Comparison of ENCODE assay signal across 1 cellular context in the genomic region with DNA sequence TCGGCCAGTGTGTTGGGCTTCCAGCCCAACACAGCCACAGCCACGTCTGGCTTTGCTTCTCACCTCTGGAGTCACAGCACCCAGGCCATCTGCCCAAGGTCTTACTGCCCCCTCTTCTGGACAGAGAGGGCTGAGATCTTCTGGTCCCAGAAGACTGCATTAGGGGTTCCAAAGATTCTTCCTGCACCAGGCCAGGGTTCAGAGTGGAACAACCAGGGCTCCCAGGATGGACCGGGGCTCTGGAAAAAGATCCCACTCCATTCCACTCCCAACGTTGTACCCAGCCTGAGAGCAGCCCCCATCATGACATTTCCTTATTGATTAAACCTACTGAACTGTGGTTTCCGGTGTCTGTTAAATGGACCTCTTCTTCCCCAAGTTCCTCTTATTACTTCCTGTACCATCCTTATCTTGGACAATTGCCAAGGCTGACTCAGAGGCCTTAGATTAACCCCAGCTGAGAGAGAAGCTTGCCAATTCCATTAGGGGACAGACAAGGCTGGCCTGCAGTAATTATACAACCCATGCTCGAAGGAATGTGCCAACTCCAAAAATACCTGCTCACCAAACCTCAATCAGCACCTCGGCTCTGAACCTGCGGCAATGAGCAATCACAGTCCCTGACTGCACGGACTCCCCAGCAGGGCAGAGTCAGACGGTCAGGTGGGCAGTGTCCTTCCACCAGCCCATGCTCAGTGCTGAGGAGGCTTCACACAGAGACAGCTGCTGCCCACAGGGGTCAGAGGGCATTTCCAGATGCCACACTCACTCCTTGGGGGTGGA.
A peak's percentile ranks its signal among the peaks of the same experiment; 100 is the strongest.
TF ChIP-seq lines count a peak whose summit lies in the region.

No MANE protein-coding gene starts in this region.

TF ChIP-seq in K562, 482 proteins besides CTCF, POLR2A, EP300 and RAD21 (continued from another document and continues in another):
- 0 out of 2 replicates have a peak, but pooled peaks have one; percentile 3 for TF ChIP-seq HCFC1 (IDR thresholded peaks at IDR 0.05; ENCODE audit: low read depth, low read length)
- TF ChIP-seq NR2C1 (IDR thresholded peaks at IDR 0.05): peak; percentile 94
- peak; percentile 95 for TF ChIP-seq NR2C1 (tag; IDR thresholded peaks at IDR 0.05)
- TF ChIP-seq, protein P1, sequence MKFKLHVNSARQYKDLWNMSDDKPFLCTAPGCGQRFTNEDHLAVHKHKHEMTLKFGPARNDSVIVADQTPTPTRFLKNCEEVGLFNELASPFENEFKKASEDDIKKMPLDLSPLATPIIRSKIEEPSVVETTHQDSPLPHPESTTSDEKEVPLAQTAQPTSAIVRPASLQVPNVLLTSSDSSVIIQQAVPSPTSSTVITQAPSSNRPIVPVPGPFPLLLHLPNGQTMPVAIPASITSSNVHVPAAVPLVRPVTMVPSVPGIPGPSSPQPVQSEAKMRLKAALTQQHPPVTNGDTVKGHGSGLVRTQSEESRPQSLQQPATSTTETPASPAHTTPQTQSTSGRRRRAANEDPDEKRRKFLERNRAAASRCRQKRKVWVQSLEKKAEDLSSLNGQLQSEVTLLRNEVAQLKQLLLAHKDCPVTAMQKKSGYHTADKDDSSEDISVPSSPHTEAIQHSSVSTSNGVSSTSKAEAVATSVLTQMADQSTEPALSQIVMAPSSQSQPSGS (CRISPR knock-in tag; IDR thresholded peaks at IDR 0.05): no peak
- TF ChIP-seq NFYB (IDR thresholded peaks at IDR 0.05; ENCODE audit: extremely low read depth, insufficient read length): no peak
- TF ChIP-seq RAD51 (IDR thresholded peaks at IDR 0.05; ENCODE audit: borderline replicate concordance, low read depth): 0 out of 2 replicates have a peak, but pooled peaks have one; percentile 10
- TF ChIP-seq, protein P2, sequence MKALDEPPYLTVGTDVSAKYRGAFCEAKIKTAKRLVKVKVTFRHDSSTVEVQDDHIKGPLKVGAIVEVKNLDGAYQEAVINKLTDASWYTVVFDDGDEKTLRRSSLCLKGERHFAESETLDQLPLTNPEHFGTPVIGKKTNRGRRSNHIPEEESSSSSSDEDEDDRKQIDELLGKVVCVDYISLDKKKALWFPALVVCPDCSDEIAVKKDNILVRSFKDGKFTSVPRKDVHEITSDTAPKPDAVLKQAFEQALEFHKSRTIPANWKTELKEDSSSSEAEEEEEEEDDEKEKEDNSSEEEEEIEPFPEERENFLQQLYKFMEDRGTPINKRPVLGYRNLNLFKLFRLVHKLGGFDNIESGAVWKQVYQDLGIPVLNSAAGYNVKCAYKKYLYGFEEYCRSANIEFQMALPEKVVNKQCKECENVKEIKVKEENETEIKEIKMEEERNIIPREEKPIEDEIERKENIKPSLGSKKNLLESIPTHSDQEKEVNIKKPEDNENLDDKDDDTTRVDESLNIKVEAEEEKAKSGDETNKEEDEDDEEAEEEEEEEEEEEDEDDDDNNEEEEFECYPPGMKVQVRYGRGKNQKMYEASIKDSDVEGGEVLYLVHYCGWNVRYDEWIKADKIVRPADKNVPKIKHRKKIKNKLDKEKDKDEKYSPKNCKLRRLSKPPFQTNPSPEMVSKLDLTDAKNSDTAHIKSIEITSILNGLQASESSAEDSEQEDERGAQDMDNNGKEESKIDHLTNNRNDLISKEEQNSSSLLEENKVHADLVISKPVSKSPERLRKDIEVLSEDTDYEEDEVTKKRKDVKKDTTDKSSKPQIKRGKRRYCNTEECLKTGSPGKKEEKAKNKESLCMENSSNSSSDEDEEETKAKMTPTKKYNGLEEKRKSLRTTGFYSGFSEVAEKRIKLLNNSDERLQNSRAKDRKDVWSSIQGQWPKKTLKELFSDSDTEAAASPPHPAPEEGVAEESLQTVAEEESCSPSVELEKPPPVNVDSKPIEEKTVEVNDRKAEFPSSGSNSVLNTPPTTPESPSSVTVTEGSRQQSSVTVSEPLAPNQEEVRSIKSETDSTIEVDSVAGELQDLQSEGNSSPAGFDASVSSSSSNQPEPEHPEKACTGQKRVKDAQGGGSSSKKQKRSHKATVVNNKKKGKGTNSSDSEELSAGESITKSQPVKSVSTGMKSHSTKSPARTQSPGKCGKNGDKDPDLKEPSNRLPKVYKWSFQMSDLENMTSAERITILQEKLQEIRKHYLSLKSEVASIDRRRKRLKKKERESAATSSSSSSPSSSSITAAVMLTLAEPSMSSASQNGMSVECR (CRISPR knock-in tag; IDR thresholded peaks at IDR 0.05): peak; percentile 41; the same call in 1 of the 2 replicates
- TF ChIP-seq ZNF717 (CRISPR knock-in tag; IDR thresholded peaks at IDR 0.05): no peak
- no peak for TF ChIP-seq ZNF695 (CRISPR knock-in tag; IDR thresholded peaks at IDR 0.05)
- TF ChIP-seq, protein P3, sequence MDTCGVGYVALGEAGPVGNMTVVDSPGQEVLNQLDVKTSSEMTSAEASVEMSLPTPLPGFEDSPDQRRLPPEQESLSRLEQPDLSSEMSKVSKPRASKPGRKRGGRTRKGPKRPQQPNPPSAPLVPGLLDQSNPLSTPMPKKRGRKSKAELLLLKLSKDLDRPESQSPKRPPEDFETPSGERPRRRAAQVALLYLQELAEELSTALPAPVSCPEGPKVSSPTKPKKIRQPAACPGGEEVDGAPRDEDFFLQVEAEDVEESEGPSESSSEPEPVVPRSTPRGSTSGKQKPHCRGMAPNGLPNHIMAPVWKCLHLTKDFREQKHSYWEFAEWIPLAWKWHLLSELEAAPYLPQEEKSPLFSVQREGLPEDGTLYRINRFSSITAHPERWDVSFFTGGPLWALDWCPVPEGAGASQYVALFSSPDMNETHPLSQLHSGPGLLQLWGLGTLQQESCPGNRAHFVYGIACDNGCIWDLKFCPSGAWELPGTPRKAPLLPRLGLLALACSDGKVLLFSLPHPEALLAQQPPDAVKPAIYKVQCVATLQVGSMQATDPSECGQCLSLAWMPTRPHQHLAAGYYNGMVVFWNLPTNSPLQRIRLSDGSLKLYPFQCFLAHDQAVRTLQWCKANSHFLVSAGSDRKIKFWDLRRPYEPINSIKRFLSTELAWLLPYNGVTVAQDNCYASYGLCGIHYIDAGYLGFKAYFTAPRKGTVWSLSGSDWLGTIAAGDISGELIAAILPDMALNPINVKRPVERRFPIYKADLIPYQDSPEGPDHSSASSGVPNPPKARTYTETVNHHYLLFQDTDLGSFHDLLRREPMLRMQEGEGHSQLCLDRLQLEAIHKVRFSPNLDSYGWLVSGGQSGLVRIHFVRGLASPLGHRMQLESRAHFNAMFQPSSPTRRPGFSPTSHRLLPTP (IDR thresholded peaks at IDR 0.05; ENCODE audit: borderline replicate concordance, extremely low read depth, insufficient read length): no peak
- TF ChIP-seq, protein P4, sequence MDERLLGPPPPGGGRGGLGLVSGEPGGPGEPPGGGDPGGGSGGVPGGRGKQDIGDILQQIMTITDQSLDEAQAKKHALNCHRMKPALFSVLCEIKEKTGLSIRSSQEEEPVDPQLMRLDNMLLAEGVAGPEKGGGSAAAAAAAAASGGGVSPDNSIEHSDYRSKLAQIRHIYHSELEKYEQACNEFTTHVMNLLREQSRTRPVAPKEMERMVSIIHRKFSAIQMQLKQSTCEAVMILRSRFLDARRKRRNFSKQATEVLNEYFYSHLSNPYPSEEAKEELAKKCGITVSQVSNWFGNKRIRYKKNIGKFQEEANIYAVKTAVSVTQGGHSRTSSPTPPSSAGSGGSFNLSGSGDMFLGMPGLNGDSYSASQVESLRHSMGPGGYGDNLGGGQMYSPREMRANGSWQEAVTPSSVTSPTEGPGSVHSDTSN (CRISPR knock-in tag; IDR thresholded peaks at IDR 0.05; ENCODE audit: low read depth): no peak
- TF ChIP-seq, protein P4 (tag; conservative IDR thresholded peaks at IDR 0.05; ENCODE audit: low read depth): peak; percentile 49; the same call in 1 of the 2 replicates
- no peak for TF ChIP-seq HNRNPH1 (optimal IDR thresholded peaks at IDR 0.05; ENCODE audit: low read depth, low read length)
- peak; percentile 77 for TF ChIP-seq SMAD4 (CRISPR knock-in tag; conservative IDR thresholded peaks at IDR 0.05)
- no peak for TF ChIP-seq CHD2 (IDR thresholded peaks at IDR 0.05; ENCODE audit: low read depth, low read length)
- no peak for TF ChIP-seq BCL6 (CRISPR knock-in tag; IDR thresholded peaks at IDR 0.05)
- TF ChIP-seq, protein P5, sequence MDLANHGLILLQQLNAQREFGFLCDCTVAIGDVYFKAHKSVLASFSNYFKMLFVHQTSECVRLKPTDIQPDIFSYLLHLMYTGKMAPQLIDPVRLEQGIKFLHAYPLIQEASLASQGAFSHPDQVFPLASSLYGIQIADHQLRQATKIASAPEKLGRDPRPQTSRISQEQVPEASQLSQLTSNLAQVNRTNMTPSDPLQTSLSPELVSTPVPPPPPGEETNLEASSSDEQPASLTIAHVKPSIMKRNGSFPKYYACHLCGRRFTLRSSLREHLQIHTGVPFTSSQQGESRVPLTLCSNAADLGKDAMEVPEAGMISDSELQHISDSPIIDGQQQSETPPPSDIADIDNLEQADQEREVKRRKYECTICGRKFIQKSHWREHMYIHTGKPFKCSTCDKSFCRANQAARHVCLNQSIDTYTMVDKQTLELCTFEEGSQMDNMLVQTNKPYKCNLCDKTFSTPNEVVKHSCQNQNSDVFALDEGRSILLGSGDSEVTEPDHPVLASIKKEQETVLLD (IDR thresholded peaks at IDR 0.05): peak; percentile 54; the same call in 1 of the 2 replicates
- TF ChIP-seq GABPB1 (CRISPR knock-in tag; IDR thresholded peaks at IDR 0.05): peak; percentile 80
- TF ChIP-seq ZNF584 (CRISPR knock-in tag; IDR thresholded peaks at IDR 0.05; ENCODE audit: low read depth): no peak; the same call in 1 of the 2 replicates
- TF ChIP-seq FOXK2 (conservative IDR thresholded peaks at IDR 0.05 in 1 of 2, IDR thresholded peaks at IDR 0.05 in 1 of 2; ENCODE audit: low read depth in 2 of 2): peak; percentile 67 to 77; a peak in 3 of 4 replicates
- TF ChIP-seq, protein P6, sequence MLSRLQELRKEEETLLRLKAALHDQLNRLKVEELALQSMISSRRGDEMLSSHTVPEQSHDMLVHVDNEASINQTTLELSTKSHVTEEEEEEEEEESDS (CRISPR knock-in tag; IDR thresholded peaks at IDR 0.05): no peak
- TF ChIP-seq ETS2 (tag; IDR thresholded peaks at IDR 0.05; ENCODE audit: borderline replicate concordance, poor library complexity, severe bottlenecking): no peak
- TF ChIP-seq HDAC2 (IDR thresholded peaks at IDR 0.05): peak; percentile 65; the same call in 1 of the 2 replicates
- TF ChIP-seq FOS (IDR thresholded peaks at IDR 0.05; ENCODE audit: extremely low read depth, insufficient read length): peak; percentile 39
- peak; percentile 90 for TF ChIP-seq SMAD1 (IDR thresholded peaks at IDR 0.05; ENCODE audit: low read depth, low read length, partially characterized antibody)
- TF ChIP-seq KDM5B (IDR thresholded peaks at IDR 0.05; ENCODE audit: insufficient replicate concordance, low read depth, low read length): no peak
- TF ChIP-seq PHTF2 (CRISPR knock-in tag; IDR thresholded peaks at IDR 0.05): no peak
- TF ChIP-seq, protein P7, sequence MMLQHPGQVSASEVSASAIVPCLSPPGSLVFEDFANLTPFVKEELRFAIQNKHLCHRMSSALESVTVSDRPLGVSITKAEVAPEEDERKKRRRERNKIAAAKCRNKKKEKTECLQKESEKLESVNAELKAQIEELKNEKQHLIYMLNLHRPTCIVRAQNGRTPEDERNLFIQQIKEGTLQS (IDR thresholded peaks at IDR 0.05): peak; percentile 94
- TF ChIP-seq, protein P7 (CRISPR knock-in tag; conservative IDR thresholded peaks at IDR 0.05): peak; percentile 96
- TF ChIP-seq, protein P8, sequence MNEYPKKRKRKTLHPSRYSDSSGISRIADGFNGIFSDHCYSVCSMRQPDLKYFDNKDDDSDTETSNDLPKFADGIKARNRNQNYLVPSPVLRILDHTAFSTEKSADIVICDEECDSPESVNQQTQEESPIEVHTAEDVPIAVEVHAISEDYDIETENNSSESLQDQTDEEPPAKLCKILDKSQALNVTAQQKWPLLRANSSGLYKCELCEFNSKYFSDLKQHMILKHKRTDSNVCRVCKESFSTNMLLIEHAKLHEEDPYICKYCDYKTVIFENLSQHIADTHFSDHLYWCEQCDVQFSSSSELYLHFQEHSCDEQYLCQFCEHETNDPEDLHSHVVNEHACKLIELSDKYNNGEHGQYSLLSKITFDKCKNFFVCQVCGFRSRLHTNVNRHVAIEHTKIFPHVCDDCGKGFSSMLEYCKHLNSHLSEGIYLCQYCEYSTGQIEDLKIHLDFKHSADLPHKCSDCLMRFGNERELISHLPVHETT (CRISPR knock-in tag; conservative IDR thresholded peaks at IDR 0.05 in 1 of 2, IDR thresholded peaks at IDR 0.05 in 1 of 2): no peak
- TF ChIP-seq NFATC3 (IDR thresholded peaks at IDR 0.05): 0 out of 2 replicates have a peak, but pooled peaks have one; percentile 61
- TF ChIP-seq DMBX1 (CRISPR knock-in tag; IDR thresholded peaks at IDR 0.05; ENCODE audit: borderline replicate concordance): no peak
- TF ChIP-seq LEF1 (IDR thresholded peaks at IDR 0.05): peak; percentile 61; the same call in 1 of the 2 replicates
- no peak for TF ChIP-seq RBM17 (IDR thresholded peaks at IDR 0.05; ENCODE audit: borderline replicate concordance, low read depth, low read length)
- no peak for TF ChIP-seq ZNF224 (CRISPR knock-in tag; IDR thresholded peaks at IDR 0.05)
- 0 out of 4 replicates have a peak, but pooled peaks of 1 of the 2 experiments have one; percentile 53 for TF ChIP-seq HDAC1 (IDR thresholded peaks at IDR 0.05)
- no peak for TF ChIP-seq POLR2G (IDR thresholded peaks at IDR 0.05; ENCODE audit: low read depth, low read length)
- no peak for TF ChIP-seq SIX5 (IDR thresholded peaks at IDR 0.05; ENCODE audit: borderline replicate concordance in 1 of 2, insufficient read depth in 1 of 2, low read depth in 1 of 2, low read length in 2 of 2)
- TF ChIP-seq ELF1 (tag; IDR thresholded peaks at IDR 0.05): peak; percentile 92
- 0 out of 2 replicates have a peak, but pooled peaks have one; percentile 31 for TF ChIP-seq ZNF175 (CRISPR knock-in tag; IDR thresholded peaks at IDR 0.05; ENCODE audit: low read depth)
- TF ChIP-seq CCNT2 (IDR thresholded peaks at IDR 0.05; ENCODE audit: borderline replicate concordance, extremely low read depth, insufficient read length, low read depth, low read length): no peak
- peak; percentile 50 for TF ChIP-seq L3MBTL2 (IDR thresholded peaks at IDR 0.05)
- peak; percentile 98 for TF ChIP-seq JUND (IDR thresholded peaks at IDR 0.05; ENCODE audit: borderline replicate concordance, low read depth, low read length)
- peak; percentile 98 for TF ChIP-seq JUND (tag; IDR thresholded peaks at IDR 0.05; ENCODE audit: borderline replicate concordance, low read depth, low read length)
- no peak for TF ChIP-seq NFE2L1 (tag; IDR thresholded peaks at IDR 0.05; ENCODE audit: borderline replicate concordance, low read depth)
- no peak for TF ChIP-seq SREBF2 (CRISPR knock-in tag; IDR thresholded peaks at IDR 0.05)
- TF ChIP-seq BRD4 (IDR thresholded peaks at IDR 0.05): 0 out of 2 replicates have a peak, but pooled peaks have one; percentile 39
- TF ChIP-seq ETV5 (CRISPR knock-in tag; IDR thresholded peaks at IDR 0.05; ENCODE audit: low read depth): peak; percentile 84
- 0 out of 2 replicates have a peak, but pooled peaks have one; percentile 35 for TF ChIP-seq ZNF324 (CRISPR knock-in tag; IDR thresholded peaks at IDR 0.05)
